ENCODE assay signal across 1 cellular context in the genomic region with DNA sequence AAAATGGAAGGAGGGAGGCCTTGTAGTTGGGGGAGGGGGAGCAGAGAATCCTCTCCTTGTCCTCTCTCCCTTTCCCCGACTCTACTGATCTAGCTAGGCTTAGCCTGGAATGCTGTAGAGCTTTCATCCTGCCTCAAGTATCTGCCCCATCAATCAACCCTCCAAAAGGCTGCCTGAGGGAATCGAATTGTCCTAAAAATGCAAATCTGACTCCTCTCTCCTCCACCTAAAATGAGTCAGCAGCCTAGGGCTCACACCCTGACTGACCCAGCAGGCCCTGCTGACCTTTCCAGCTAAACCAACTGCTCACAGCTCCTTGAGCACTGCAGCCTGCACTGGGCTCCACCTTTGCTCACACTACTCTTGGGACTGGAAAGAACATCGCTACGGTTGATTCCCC.
TF ChIP-seq lines count a peak whose summit lies in the region.

No MANE protein-coding gene starts in this region.

TF ChIP-seq in GM12878, 131 proteins besides CTCF, POLR2A, EP300 and RAD21:
- no peak for TF ChIP-seq ESRRA (IDR thresholded peaks at IDR 0.05; ENCODE audit: low read length)
- TF ChIP-seq MYC (IDR thresholded peaks at IDR 0.05; ENCODE audit: insufficient read depth, insufficient read length, insufficient replicate concordance, low read length, severe bottlenecking) = no peak
- TF ChIP-seq, protein P1, sequence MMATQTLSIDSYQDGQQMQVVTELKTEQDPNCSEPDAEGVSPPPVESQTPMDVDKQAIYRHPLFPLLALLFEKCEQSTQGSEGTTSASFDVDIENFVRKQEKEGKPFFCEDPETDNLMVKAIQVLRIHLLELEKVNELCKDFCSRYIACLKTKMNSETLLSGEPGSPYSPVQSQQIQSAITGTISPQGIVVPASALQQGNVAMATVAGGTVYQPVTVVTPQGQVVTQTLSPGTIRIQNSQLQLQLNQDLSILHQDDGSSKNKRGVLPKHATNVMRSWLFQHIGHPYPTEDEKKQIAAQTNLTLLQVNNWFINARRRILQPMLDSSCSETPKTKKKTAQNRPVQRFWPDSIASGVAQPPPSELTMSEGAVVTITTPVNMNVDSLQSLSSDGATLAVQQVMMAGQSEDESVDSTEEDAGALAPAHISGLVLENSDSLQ (IDR thresholded peaks at IDR 0.05) = peak; percentile 31; the same call in 1 of the 2 replicates
